ENCODE assay signal across 1 cellular context in the genomic region with DNA sequence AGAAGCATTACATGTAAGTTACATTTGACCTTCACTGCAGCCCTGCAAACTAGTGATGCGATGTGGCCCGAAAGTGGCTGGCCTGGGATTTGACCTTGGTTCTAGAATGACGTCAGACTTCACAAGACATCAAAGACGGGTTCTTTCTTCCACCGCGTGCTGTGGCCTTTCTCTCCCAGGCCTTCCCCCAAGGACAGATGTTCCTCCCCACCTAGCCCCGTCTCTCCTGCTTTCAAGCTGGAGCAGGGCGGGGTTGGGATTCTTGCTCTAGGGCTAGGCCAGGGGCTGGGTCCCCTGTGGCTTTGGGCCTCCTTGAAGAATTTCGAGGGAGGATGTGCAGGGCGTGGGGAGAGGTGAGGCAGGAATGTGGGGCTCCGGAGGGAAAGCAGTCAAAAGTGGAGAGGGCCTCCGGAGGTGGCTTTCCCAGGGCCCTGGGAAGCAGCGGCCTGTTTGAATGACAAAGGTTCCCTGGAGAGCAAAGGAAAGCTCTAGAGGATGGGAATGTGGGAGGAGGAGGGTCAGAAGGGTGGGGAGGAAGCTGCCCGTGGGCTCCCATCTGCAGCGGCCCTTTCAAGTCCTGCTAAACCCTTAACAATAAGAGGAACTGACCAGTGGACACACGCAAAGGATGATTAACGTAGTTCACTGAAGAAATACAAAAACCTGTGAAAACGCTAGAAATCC.
TF ChIP-seq lines count a peak whose summit lies in the region.

No MANE protein-coding gene starts in this region.

TF ChIP-seq in HepG2, 621 proteins besides CTCF, POLR2A, EP300 and RAD21 (continues in another document):
- TF ChIP-seq RARG (CRISPR knock-in tag; IDR thresholded peaks at IDR 0.05; ENCODE audit: low read depth) = no peak
- no peak for TF ChIP-seq SUZ12 (IDR thresholded peaks at IDR 0.05; ENCODE audit: low read depth, low read length)
- peak; percentile 55; the same call in 1 of the 2 replicates for TF ChIP-seq ZFY (CRISPR knock-in tag; IDR thresholded peaks at IDR 0.05)
- TF ChIP-seq ZNF619 (CRISPR knock-in tag; IDR thresholded peaks at IDR 0.05) = no peak
- TF ChIP-seq ETV5 (CRISPR knock-in tag; IDR thresholded peaks at IDR 0.05; ENCODE audit: borderline replicate concordance) = peak; percentile 75
- no peak for TF ChIP-seq ZNF33A (CRISPR knock-in tag; IDR thresholded peaks at IDR 0.05; ENCODE audit: borderline replicate concordance)
- TF ChIP-seq ZNF768 (CRISPR knock-in tag; IDR thresholded peaks at IDR 0.05) = no peak
- peak; percentile 36; the same call in 1 of the 2 replicates for TF ChIP-seq MYC (CRISPR knock-in tag; IDR thresholded peaks at IDR 0.05; ENCODE audit: borderline replicate concordance)
- no peak for TF ChIP-seq ISX (CRISPR knock-in tag; conservative IDR thresholded peaks at IDR 0.05)
- 0 out of 2 replicates have a peak, but pooled peaks have one; percentile 24 for TF ChIP-seq ZNF121 (CRISPR knock-in tag; IDR thresholded peaks at IDR 0.05)
- no peak for TF ChIP-seq ZNF720 (CRISPR knock-in tag; IDR thresholded peaks at IDR 0.05)
- TF ChIP-seq ZSCAN25 (CRISPR knock-in tag; IDR thresholded peaks at IDR 0.05) = no peak
- no peak for TF ChIP-seq ZNF564 (CRISPR knock-in tag; IDR thresholded peaks at IDR 0.05)
- no peak for TF ChIP-seq AHDC1 (CRISPR knock-in tag; IDR thresholded peaks at IDR 0.05; ENCODE audit: borderline replicate concordance)
- no peak for TF ChIP-seq ZNF747 (CRISPR knock-in tag; IDR thresholded peaks at IDR 0.05; ENCODE audit: borderline replicate concordance)
- no peak for TF ChIP-seq ZNF20 (CRISPR knock-in tag; IDR thresholded peaks at IDR 0.05)
- no peak for TF ChIP-seq U2AF2 (IDR thresholded peaks at IDR 0.05; ENCODE audit: low read depth, low read length)
- no peak for TF ChIP-seq WIZ (CRISPR knock-in tag; IDR thresholded peaks at IDR 0.05)
- TF ChIP-seq ZNF749 (CRISPR knock-in tag; IDR thresholded peaks at IDR 0.05; ENCODE audit: borderline replicate concordance) = no peak
- no peak for TF ChIP-seq PRMT3 (CRISPR knock-in tag; IDR thresholded peaks at IDR 0.05; ENCODE audit: borderline replicate concordance, low read depth)
- TF ChIP-seq MIER3 (CRISPR knock-in tag; IDR thresholded peaks at IDR 0.05; ENCODE audit: borderline replicate concordance) = no peak
- TF ChIP-seq ZNF354B (CRISPR knock-in tag; IDR thresholded peaks at IDR 0.05) = no peak
- no peak for TF ChIP-seq JUNB (CRISPR knock-in tag; IDR thresholded peaks at IDR 0.05; ENCODE audit: borderline replicate concordance)
- no peak for TF ChIP-seq ZNF710 (CRISPR knock-in tag; IDR thresholded peaks at IDR 0.05; ENCODE audit: borderline replicate concordance)
- no peak for TF ChIP-seq ZNF550 (CRISPR knock-in tag; IDR thresholded peaks at IDR 0.05; ENCODE audit: borderline replicate concordance)
- no peak for TF ChIP-seq SRF (IDR thresholded peaks at IDR 0.05; ENCODE audit: low read depth, low read length)
- TF ChIP-seq, protein P1, sequence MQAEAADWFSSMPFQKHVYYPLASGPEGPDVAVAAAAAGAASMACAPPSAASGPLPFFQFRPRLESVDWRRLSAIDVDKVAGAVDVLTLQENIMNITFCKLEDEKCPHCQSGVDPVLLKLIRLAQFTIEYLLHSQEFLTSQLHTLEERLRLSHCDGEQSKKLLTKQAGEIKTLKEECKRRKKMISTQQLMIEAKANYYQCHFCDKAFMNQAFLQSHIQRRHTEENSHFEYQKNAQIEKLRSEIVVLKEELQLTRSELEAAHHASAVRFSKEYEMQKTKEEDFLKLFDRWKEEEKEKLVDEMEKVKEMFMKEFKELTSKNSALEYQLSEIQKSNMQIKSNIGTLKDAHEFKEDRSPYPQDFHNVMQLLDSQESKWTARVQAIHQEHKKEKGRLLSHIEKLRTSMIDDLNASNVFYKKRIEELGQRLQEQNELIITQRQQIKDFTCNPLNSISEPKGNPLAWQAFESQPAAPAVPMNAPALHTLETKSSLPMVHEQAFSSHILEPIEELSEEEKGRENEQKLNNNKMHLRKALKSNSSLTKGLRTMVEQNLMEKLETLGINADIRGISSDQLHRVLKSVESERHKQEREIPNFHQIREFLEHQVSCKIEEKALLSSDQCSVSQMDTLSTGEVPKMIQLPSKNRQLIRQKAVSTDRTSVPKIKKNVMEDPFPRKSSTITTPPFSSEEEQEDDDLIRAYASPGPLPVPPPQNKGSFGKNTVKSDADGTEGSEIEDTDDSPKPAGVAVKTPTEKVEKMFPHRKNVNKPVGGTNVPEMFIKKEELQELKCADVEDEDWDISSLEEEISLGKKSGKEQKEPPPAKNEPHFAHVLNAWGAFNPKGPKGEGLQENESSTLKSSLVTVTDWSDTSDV (CRISPR knock-in tag; IDR thresholded peaks at IDR 0.05) = no peak
- no peak for TF ChIP-seq PAWR (CRISPR knock-in tag; IDR thresholded peaks at IDR 0.05; ENCODE audit: borderline replicate concordance)
- TF ChIP-seq ZKSCAN1 (IDR thresholded peaks at IDR 0.05; ENCODE audit: low read length) = no peak
- TF ChIP-seq HMGXB4 (CRISPR knock-in tag; IDR thresholded peaks at IDR 0.05; ENCODE audit: borderline replicate concordance in 1 of 2, low read depth in 1 of 2) = no peak
- no peak for TF ChIP-seq ZNF441 (CRISPR knock-in tag; IDR thresholded peaks at IDR 0.05; ENCODE audit: borderline replicate concordance)
- TF ChIP-seq SAP130 (CRISPR knock-in tag; IDR thresholded peaks at IDR 0.05; ENCODE audit: low read depth) = peak; percentile 29; the same call in 1 of the 2 replicates
- no peak for TF ChIP-seq ZNF317 (CRISPR knock-in tag; IDR thresholded peaks at IDR 0.05)
- no peak for TF ChIP-seq TOPORS (CRISPR knock-in tag; IDR thresholded peaks at IDR 0.05)
- TF ChIP-seq TFDP1 (CRISPR knock-in tag; IDR thresholded peaks at IDR 0.05; ENCODE audit: borderline replicate concordance) = peak; percentile 77; the same call in 1 of the 2 replicates
- no peak for TF ChIP-seq SIN3B (IDR thresholded peaks at IDR 0.05; ENCODE audit: low read length)
- TF ChIP-seq FOXO4 (CRISPR knock-in tag; conservative IDR thresholded peaks at IDR 0.05) = no peak
- no peak for TF ChIP-seq SNRNP70 (IDR thresholded peaks at IDR 0.05; ENCODE audit: low read depth, low read length)
- no peak for TF ChIP-seq ZNF670 (CRISPR knock-in tag; IDR thresholded peaks at IDR 0.05; ENCODE audit: borderline replicate concordance)
- TF ChIP-seq ATF2 (CRISPR knock-in tag; IDR thresholded peaks at IDR 0.05) = peak; percentile 95
- TF ChIP-seq, protein P2, sequence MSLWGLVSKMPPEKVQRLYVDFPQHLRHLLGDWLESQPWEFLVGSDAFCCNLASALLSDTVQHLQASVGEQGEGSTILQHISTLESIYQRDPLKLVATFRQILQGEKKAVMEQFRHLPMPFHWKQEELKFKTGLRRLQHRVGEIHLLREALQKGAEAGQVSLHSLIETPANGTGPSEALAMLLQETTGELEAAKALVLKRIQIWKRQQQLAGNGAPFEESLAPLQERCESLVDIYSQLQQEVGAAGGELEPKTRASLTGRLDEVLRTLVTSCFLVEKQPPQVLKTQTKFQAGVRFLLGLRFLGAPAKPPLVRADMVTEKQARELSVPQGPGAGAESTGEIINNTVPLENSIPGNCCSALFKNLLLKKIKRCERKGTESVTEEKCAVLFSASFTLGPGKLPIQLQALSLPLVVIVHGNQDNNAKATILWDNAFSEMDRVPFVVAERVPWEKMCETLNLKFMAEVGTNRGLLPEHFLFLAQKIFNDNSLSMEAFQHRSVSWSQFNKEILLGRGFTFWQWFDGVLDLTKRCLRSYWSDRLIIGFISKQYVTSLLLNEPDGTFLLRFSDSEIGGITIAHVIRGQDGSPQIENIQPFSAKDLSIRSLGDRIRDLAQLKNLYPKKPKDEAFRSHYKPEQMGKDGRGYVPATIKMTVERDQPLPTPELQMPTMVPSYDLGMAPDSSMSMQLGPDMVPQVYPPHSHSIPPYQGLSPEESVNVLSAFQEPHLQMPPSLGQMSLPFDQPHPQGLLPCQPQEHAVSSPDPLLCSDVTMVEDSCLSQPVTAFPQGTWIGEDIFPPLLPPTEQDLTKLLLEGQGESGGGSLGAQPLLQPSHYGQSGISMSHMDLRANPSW (CRISPR knock-in tag; IDR thresholded peaks at IDR 0.05; ENCODE audit: borderline replicate concordance) = no peak
- TF ChIP-seq ZSCAN20 (CRISPR knock-in tag; IDR thresholded peaks at IDR 0.05; ENCODE audit: borderline replicate concordance) = no peak
